Comparison of ENCODE assay signal across 21 cellular contexts in the genomic region with DNA sequence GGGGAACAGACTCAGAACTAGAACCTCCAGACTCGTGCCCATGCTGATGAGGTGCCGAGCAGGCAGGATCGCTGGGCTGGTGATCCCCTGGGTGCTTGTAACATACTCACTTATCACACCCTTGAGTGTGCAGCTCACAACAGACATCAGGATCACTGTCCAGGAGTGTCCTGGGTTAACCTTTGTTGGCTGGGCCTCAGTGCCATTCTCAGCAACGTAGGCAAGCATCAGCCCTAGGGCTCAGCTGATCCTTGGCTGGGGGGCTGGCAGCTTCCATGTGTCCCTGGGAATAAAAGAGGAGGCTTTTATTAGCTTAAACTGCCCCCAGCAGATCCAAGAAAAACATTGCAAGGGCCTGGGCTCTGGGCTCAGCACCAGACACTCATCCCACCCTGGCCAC. TPM values are rescaled to one million over a fixed set of nuclear protein-coding genes. Genes with fewer than 3 reads are reported as not detected.
DNase-seq lines count a peak whose midpoint lies in the region; ATAC-seq and TF ChIP-seq lines count a peak whose summit lies in the region.
"Had no signal": no experiment of that assay in that cellular context is flagged by ENCODE, and none has a peak within 500 bp of the region (broad histone marks: within the 10 kb centered on the region; RNA-seq: fewer than 3 reads in every experiment).

No MANE protein-coding gene starts in this region.

- POLR2A ChIA-PET in activated CD8-positive, alpha-beta T cell treated with anti-CD3 and anti-CD28 coated beads, Interleukin-2, amount 10 ng/mL, durations not matched to agents 7 days and 5 days (lab: Charles Lee), result no interaction called here
- POLR2A ChIA-PET in activated CD8-positive, alpha-beta T cell treated with anti-CD3 and anti-CD28 coated beads for 36 hours (lab: Charles Lee), result interaction anchor here (0.8 to 2.5 kb wide), 4 partner anchors 9 to 34 kb away, joined by 3 to 9 read pairs (median 3); no protein-coding TSS in a partner anchor

- CTCF ChIA-PET in activated CD8-positive, alpha-beta T cell treated with anti-CD3 and anti-CD28 coated beads, Interleukin-2, amount 10 ng/mL, durations not matched to agents 7 days and 5 days (lab: Charles Lee), result interaction anchor here (1.0 to 2.7 kb wide), 3 partner anchors 20 to 22 kb away, joined by 3 to 7 read pairs (median 7); no protein-coding TSS in a partner anchor
- CTCF ChIA-PET in activated CD8-positive, alpha-beta T cell treated with anti-CD3 and anti-CD28 coated beads for 36 hours (lab: Charles Lee), result interaction anchor here (0.9 to 3.8 kb wide), 5 partner anchors 20 to 98 kb away, joined by 3 to 17 read pairs (median 11); no protein-coding TSS in a partner anchor
- CTCF ChIA-PET in Calu3 (lab: Charles Lee), result no interaction called here

- peak overlapping the region; percentile 81 for H3K9ac ChIP-seq in Karpas-422 (ENCODE audit: low read length)

- H3K9me3 Mint-ChIP-seq in activated CD8-positive, alpha-beta T cell treated with anti-CD3 and anti-CD28 coated beads, Interleukin-2, amount 10 ng/mL, durations not matched to agents 7 days and 5 days (ENCODE audit: insufficient read depth), result no peaks in the 10 kb centered on the region
- H3K9me3 Mint-ChIP-seq in activated CD8-positive, alpha-beta T cell treated with anti-CD3 and anti-CD28 coated beads for 36 hours, result peaks cover 3% of the 10 kb centered on the region
- H3K9me3 Mint-ChIP-seq in Calu3 (ENCODE audit: low read depth, unreplicated experiment), result no peaks in the 10 kb centered on the region
- H3K9me3 Mint-ChIP-seq: activated naive CD4-positive, alpha-beta T cell treated with anti-CD3 and anti-CD28 coated beads for 36 hours had no signal

- H3K4me1 ChIP-seq in Karpas-422 (ENCODE audit: low read length) (peaks cover 60% of the 10 kb centered on the region), psoas muscle (peaks cover 13% of the 10 kb centered on the region)

- H3K27me3 ChIP-seq in Karpas-422 (ENCODE audit: low read length), result no peaks in the 10 kb centered on the region
- no peaks in the 10 kb centered on the region for H3K27me3 ChIP-seq in psoas muscle (ENCODE audit: insufficient read depth in 3 of 3, low read length in 2 of 3)

- no peaks in the 10 kb centered on the region for H3K27me3 Mint-ChIP-seq in activated CD8-positive, alpha-beta T cell treated with anti-CD3 and anti-CD28 coated beads, Interleukin-2, amount 10 ng/mL, durations not matched to agents 7 days and 5 days (ENCODE audit: low read depth)
- H3K27me3 Mint-ChIP-seq in activated CD8-positive, alpha-beta T cell treated with anti-CD3 and anti-CD28 coated beads for 36 hours, result no peaks in the 10 kb centered on the region
- peaks cover 9% of the 10 kb centered on the region for H3K27me3 Mint-ChIP-seq in Calu3 (ENCODE audit: unreplicated experiment)

- peaks cover 19% of the 10 kb centered on the region for H3K36me3 Mint-ChIP-seq in activated CD8-positive, alpha-beta T cell treated with anti-CD3 and anti-CD28 coated beads, Interleukin-2, amount 10 ng/mL, durations not matched to agents 7 days and 5 days (ENCODE audit: low read depth)
- peaks cover 15% of the 10 kb centered on the region for H3K36me3 Mint-ChIP-seq in activated CD8-positive, alpha-beta T cell treated with anti-CD3 and anti-CD28 coated beads for 36 hours (ENCODE audit: low read depth)
- H3K36me3 Mint-ChIP-seq in Calu3 (ENCODE audit: insufficient read depth, unreplicated experiment), result no peaks in the 10 kb centered on the region

- H3K9me3 ChIP-seq in Karpas-422 (ENCODE audit: low read length), result no peaks in the 10 kb centered on the region
- H3K9me3 ChIP-seq in psoas muscle, result no peaks in the 10 kb centered on the region

- no peak overlapping the region for H2AFZ ChIP-seq in Karpas-422 (ENCODE audit: low read length)

- H3K79me2 ChIP-seq in Karpas-422 (ENCODE audit: low read length), result peaks cover 12% of the 10 kb centered on the region; the same call in 1 of the 2 replicates

- H3K4me3 ChIP-seq in Karpas-422 (ENCODE audit: low read length) (peak overlapping the region; percentile 64; the same call in 1 of the 2 replicates), psoas muscle (no peak overlapping the region)
- H3K4me3 ChIP-seq: K562 had no signal

- no peak for ATAC-seq in activated CD8-positive, alpha-beta T cell treated with anti-CD3 and anti-CD28 coated beads, Interleukin-2, amount 10 ng/mL, durations not matched to agents 7 days and 5 days
- no peak for ATAC-seq in activated CD8-positive, alpha-beta T cell treated with anti-CD3 and anti-CD28 coated beads for 36 hours
- ATAC-seq in left cardiac atrium (peak; percentile 69 to 70), psoas muscle (peak; percentile 38 to 79 (median 72)), HG02571 (IDR thresholded peaks at IDR 0.05; ENCODE audit: unreplicated experiment) (no peak)
- ATAC-seq: K562, SK-N-SH treated with all-trans-retinoic acid at 6 μM for 48 hours had no signal

- peaks cover 55% of the 10 kb centered on the region for H3K4me1 Mint-ChIP-seq in activated CD8-positive, alpha-beta T cell treated with anti-CD3 and anti-CD28 coated beads, Interleukin-2, amount 10 ng/mL, durations not matched to agents 7 days and 5 days (ENCODE audit: low read depth)
- peaks cover 64% of the 10 kb centered on the region for H3K4me1 Mint-ChIP-seq in activated CD8-positive, alpha-beta T cell treated with anti-CD3 and anti-CD28 coated beads for 36 hours (ENCODE audit: low read depth)
- no peaks in the 10 kb centered on the region for H3K4me1 Mint-ChIP-seq in Calu3 (ENCODE audit: low read depth, unreplicated experiment)

- H4K20me1 ChIP-seq in Karpas-422 (ENCODE audit: insufficient read depth, low read depth, low read length), result no peaks in the 10 kb centered on the region

- peak overlapping the region; percentile 99 for H3K27ac Mint-ChIP-seq in activated CD8-positive, alpha-beta T cell treated with anti-CD3 and anti-CD28 coated beads, Interleukin-2, amount 10 ng/mL, durations not matched to agents 7 days and 5 days
- H3K27ac Mint-ChIP-seq in activated CD8-positive, alpha-beta T cell treated with anti-CD3 and anti-CD28 coated beads for 36 hours, result no peak overlapping the region
- no peak overlapping the region for H3K27ac Mint-ChIP-seq in Calu3 (ENCODE audit: unreplicated experiment)

- no peak for DNase-seq in activated CD8-positive, alpha-beta T cell treated with anti-CD3 and anti-CD28 coated beads, Interleukin-2, amount 10 ng/mL, durations not matched to agents 7 days and 5 days
- no peak for DNase-seq in activated CD8-positive, alpha-beta T cell treated with anti-CD3 and anti-CD28 coated beads for 36 hours
- DNase-seq in Karpas-422 (no peak), left cardiac atrium (peak; percentile 26), psoas muscle (no peak), Calu3 (no peak), NCI-H1694 (lab: John Stamatoyannopoulos, UW) (no peak)
- DNase-seq: activated CD4-positive, alpha-beta memory T cell treated with anti-CD3 and anti-CD28 coated beads, Interleukin-2, amount 10 ng/mL, durations not matched to agents 7 days and 5 days; activated CD4-positive, CD25-positive, alpha-beta regulatory T cell; activated naive CD4-positive, alpha-beta T cell treated with anti-CD3 and anti-CD28 coated beads for 36 hours; activated T-cell treated with anti-CD3 and anti-CD28 coated beads, Interleukin-2, amount 50 U/mL, for 1 hour; foreskin fibroblast; H7; hypothalamus; islet precursor cell; NCI-H1694 treated with DMSO at 0.1 percent for 48 hours; NCI-H526; trophoblast cell had no signal

- peak overlapping the region; percentile 95 for H3K27ac ChIP-seq in Karpas-422 (ENCODE audit: low read length)
- peak overlapping the region; percentile 24 for H3K27ac ChIP-seq in psoas muscle

- BruUV-seq in Calu3 (replicated peaks; lab: Mats Ljungman, UMichigan), result no TSS peak

- no peak overlapping the region for H3K4me3 Mint-ChIP-seq in activated CD8-positive, alpha-beta T cell treated with anti-CD3 and anti-CD28 coated beads, Interleukin-2, amount 10 ng/mL, durations not matched to agents 7 days and 5 days
- H3K4me3 Mint-ChIP-seq in activated CD8-positive, alpha-beta T cell treated with anti-CD3 and anti-CD28 coated beads for 36 hours, result no peak overlapping the region
- H3K4me3 Mint-ChIP-seq in Calu3 (ENCODE audit: low read depth, unreplicated experiment), result no peak overlapping the region

- TF ChIP-seq CTCF in activated CD8-positive, alpha-beta T cell treated with anti-CD3 and anti-CD28 coated beads for 36 hours (IDR thresholded peaks at IDR 0.05), result no peak
- TF ChIP-seq CTCF in psoas muscle (IDR thresholded peaks at IDR 0.05) (no peak), Calu3 (IDR thresholded peaks at IDR 0.05; ENCODE audit: unreplicated experiment) (no peak)

- intact Hi-C loops in activated CD8-positive, alpha-beta T cell treated with anti-CD3 and anti-CD28 coated beads for 36 hours (cut with micrococcal nuclease), result no loop called here
- intact Hi-C loops in left cardiac atrium (cut with DNase I) (no loop called here), psoas muscle (cut with DNase I) (loop anchor here in 1 of 2 donors (5.0 kb wide), 1 partner anchor 60 kb away; no protein-coding TSS in a partner anchor), Calu3 (cut with micrococcal nuclease; ENCODE audit: unreplicated experiment) (no loop called here)

- H3K4me2 ChIP-seq in Karpas-422 (ENCODE audit: low read depth, low read length, poor library complexity, severe bottlenecking), result peak overlapping the region; percentile 79

- no peaks in the 10 kb centered on the region for H3K9me2 ChIP-seq in Karpas-422 (replicated peaks; ENCODE audit: insufficient read depth, low read length)

- H3K36me3 ChIP-seq in Karpas-422 (ENCODE audit: insufficient read depth, low read length) (peaks cover 20% of the 10 kb centered on the region), psoas muscle (ENCODE audit: insufficient read depth in 1 of 2, low read depth in 1 of 2) (no peaks in the 10 kb centered on the region)

- WGBS in psoas muscle, 3 donors, result 15 to 36% (median 36%) methylated on average over 4 of the region's 4 CpGs

RNA-seq across cellular contexts. Expression of a gene that starts 1.6 kb away (rescaled TPM):
- 1 to 10 TPM; 9.9 to 10.0 TPM for total RNA-seq in activated CD8-positive, alpha-beta T cell treated with anti-CD3 and anti-CD28 coated beads, Interleukin-2, amount 10 ng/mL, durations not matched to agents 7 days and 5 days
- 1 to 10 TPM; 1.6 to 2.3 TPM for total RNA-seq in activated CD8-positive, alpha-beta T cell treated with anti-CD3 and anti-CD28 coated beads for 36 hours
- total RNA-seq in Karpas-422 (2014; rRNA removed; shearing (Covaris generic); ENCODE audit: low replicate concordance), result 60.2 and 84.7 TPM in 2 replicates
- total RNA-seq in left cardiac atrium, result 1 to 10 TPM; 1.5 to 6.5 TPM
- total RNA-seq in psoas muscle, result 1 to 10 TPM in 1 of 4 donors, under 1 TPM in 3; 0.46 to 1.2 (median 0.72) TPM
- polyA plus RNA-seq in psoas muscle, result under 1 TPM; 0.14 to 0.52 (median 0.48) TPM
- total RNA-seq in Calu3 (2022), result 0.76 and 2.5 TPM in 2 replicates
- total RNA-seq: K562 had no signal
- polyA plus RNA-seq: K562 had no signal

RNA-seq across cellular contexts. Expression of a gene that starts 46.2 kb away (rescaled TPM):
- under 1 TPM; 0.42 to 0.99 TPM for total RNA-seq in activated CD8-positive, alpha-beta T cell treated with anti-CD3 and anti-CD28 coated beads, Interleukin-2, amount 10 ng/mL, durations not matched to agents 7 days and 5 days
- 1 to 10 TPM; 4.8 to 6.7 TPM for total RNA-seq in activated CD8-positive, alpha-beta T cell treated with anti-CD3 and anti-CD28 coated beads for 36 hours
- total RNA-seq in Karpas-422 (2014; rRNA removed; shearing (Covaris generic); ENCODE audit: low replicate concordance), result 0.83 and 3.7 TPM in 2 replicates
- total RNA-seq in left cardiac atrium, result 1 to 10 TPM; 3.6 to 5.5 TPM
- 1 to 10 TPM; 1.1 to 4.5 (median 2.5) TPM for total RNA-seq in psoas muscle
- 1 to 10 TPM; 1.4 to 3.4 (median 2.5) TPM for polyA plus RNA-seq in psoas muscle
- 11.8 and 13.6 TPM in 2 replicates for total RNA-seq in Calu3 (2022)

Comparison
In these comparisons a context has a peak if more than half of its experiments do, and no peak if none do; other contexts are left out.
1. ATAC-seq: peak in left cardiac atrium (2 of 2) and psoas muscle (4 of 4); none in activated CD8-positive, alpha-beta T cell treated with anti-CD3 and anti-CD28 coated beads, Interleukin-2, amount 10 ng/mL, durations not matched to agents 7 days and 5 days (single experiment), activated CD8-positive, alpha-beta T cell treated with anti-CD3 and anti-CD28 coated beads for 36 hours (single experiment) and HG02571 (single experiment).